In genomic region chr20:36362978-36363713, GRCh38 we compare ENCODE assay signal across 24 cellular contexts. TPM values are rescaled to one million over a fixed set of nuclear protein-coding genes. Genes with fewer than 3 reads are reported as not detected.
A peak's percentile ranks its signal among the peaks of the same experiment; 100 is the strongest.
DNase-seq lines count a peak whose midpoint lies in the region; ATAC-seq, FAIRE-seq and TF ChIP-seq lines count a peak whose summit lies in the region.
"Had no signal": no experiment of that assay in that cellular context is flagged by ENCODE, and none has a peak within 500 bp of the region (broad histone marks: within the 10 kb centered on the region; RNA-seq: fewer than 3 reads in every experiment).

No MANE protein-coding gene starts in this region.

- intact Hi-C loops in K562 (cut with micrococcal nuclease) = no loop called here

- DNase-seq in K562 (ENCODE audit: extremely low read depth in 1 of 4, low spot score in 3 of 4) (no peak), NCI-H748 (lab: John Stamatoyannopoulos, UW; ENCODE audit: unreplicated experiment) (no peak), mucosa of gallbladder (ENCODE audit: low spot score) (no peak)
- DNase-seq: 8988T; ACHN; AML-193; BE2C; CD4-positive, alpha-beta T cell; CD8-positive, alpha-beta memory T cell; DMS 273 treated with DMSO at 0.1 percent for 48 hours; DMS79; GF-D8; GOT3; H7; HCEC 1CT; HFFc6 had no signal

- H3K9me1 ChIP-seq in K562 (ENCODE audit: control insufficient read depth, insufficient read depth, low read length) = no peaks in the 10 kb centered on the region

- no peak overlapping the region for H3K4me2 ChIP-seq in K562 (ENCODE audit: insufficient read depth, low read length)
- H3K4me2 ChIP-seq: A549; BLaER1 treated with 17β-estradiol and CSF1 and Interleukin-3, amounts not matched to agents 10 nM and 100 nM had no signal

- H3K79me2 ChIP-seq in K562 (ENCODE audit: control insufficient read depth, insufficient read depth, low read length) = no peaks in the 10 kb centered on the region

- CTCF ChIA-PET in HEK293 (lab: Yijun Ruan, JAX) = no interaction called here
- CTCF ChIA-PET in K562 (lab: Yijun Ruan, JAX; ENCODE audit: low intra/inter-chr PET ratio) = no interaction called here

- no peak for TF ChIP-seq POLR2A in K562 (conservative IDR thresholded peaks at IDR 0.05)

- ATAC-seq in K562 = no peak
- ATAC-seq in HG03097 (IDR thresholded peaks at IDR 0.05; ENCODE audit: low FRiP score, unreplicated experiment) = no peak

- no peak overlapping the region for H3K9ac ChIP-seq in K562 (ENCODE audit: insufficient read depth in 1 of 2, low read depth in 2 of 2, low read length in 2 of 2)
- H3K9ac ChIP-seq: BLaER1 treated with 17β-estradiol and CSF1 and Interleukin-3, amounts not matched to agents 10 nM and 100 nM had no signal

- H3K4me3 ChIP-seq in HEK293 (ENCODE audit: low read depth, low read length) (no peak overlapping the region), K562 (no peak overlapping the region)
- H3K4me3 ChIP-seq: A549; BLaER1 treated with 17β-estradiol and CSF1 and Interleukin-3, amounts not matched to agents 10 nM and 100 nM had no signal

- in situ Hi-C loops in K562 (cut with MboI) = no loop called here

- POLR2A ChIA-PET in HEK293 (lab: Yijun Ruan, JAX) (no interaction called here), K562 (lab: Yijun Ruan, JAX) (interaction anchor here (0.6 to 1.1 kb wide), 2 partner anchors 15 to 123 kb away, joined by 3 read pairs; no protein-coding TSS in a partner anchor)

- no peak for FAIRE-seq in K562 (lab: Jason Lieb, UNC)
- FAIRE-seq: A549, D721Med, GM12891, GM18507 had no signal

- TF ChIP-seq EP300 in Ishikawa (IDR thresholded peaks at IDR 0.05; ENCODE audit: borderline replicate concordance) = no peak
- TF ChIP-seq EP300 in K562 (IDR thresholded peaks at IDR 0.05; ENCODE audit: low read length) = no peak

- H3K27ac ChIP-seq in HEK293 (ENCODE audit: extremely low read depth, low read depth, low read length) = no peak overlapping the region
- H3K27ac ChIP-seq in K562 (ENCODE audit: extremely low read depth, low read depth, low read length) = no peak overlapping the region
- H3K27ac ChIP-seq: A549; BLaER1 treated with 17β-estradiol and CSF1 and Interleukin-3, amounts not matched to agents 10 nM and 100 nM had no signal

- H3K9me3 ChIP-seq in HEK293 (ENCODE audit: control insufficient read depth, insufficient read depth, low read depth, low read length) (no peaks in the 10 kb centered on the region), K562 (replicated peaks; ENCODE audit: control insufficient read depth, insufficient read depth, low read depth, low read length) (no peaks in the 10 kb centered on the region)
- H3K9me3 ChIP-seq: A549; BE2C; BLaER1 treated with 17β-estradiol and CSF1 and Interleukin-3, amounts not matched to agents 10 nM and 100 nM had no signal

- H3K4me1 ChIP-seq in HEK293 (ENCODE audit: control insufficient read depth, insufficient read depth, low read length) (no peaks in the 10 kb centered on the region), K562 (replicated peaks in 1 of 2; ENCODE audit: control insufficient read depth in 2 of 2, insufficient read depth in 2 of 2, low read length in 2 of 2) (peaks cover 0 to 5% of the 10 kb centered on the region in 2 experiments; a peak in 2 of 5 replicates)
- H3K4me1 ChIP-seq: A549, BE2C had no signal

- H4K20me1 ChIP-seq in K562 (replicated peaks; ENCODE audit: control insufficient read depth, insufficient read depth, low read length) = peaks cover 15% of the 10 kb centered on the region

- H3K27me3 ChIP-seq in K562 (ENCODE audit: control insufficient read depth in 2 of 2, insufficient read depth in 2 of 2, low read length in 2 of 2) = peaks cover 17 to 62% of the 10 kb centered on the region in 2 experiments
- H3K27me3 ChIP-seq: BE2C; BLaER1 treated with 17β-estradiol and CSF1 and Interleukin-3, amounts not matched to agents 10 nM and 100 nM had no signal

- no peak for TF ChIP-seq RAD21 in Ishikawa (IDR thresholded peaks at IDR 0.05; ENCODE audit: low read depth)
- no peak for TF ChIP-seq RAD21 in K562 (CRISPR knock-in tag; conservative IDR thresholded peaks at IDR 0.05 in 1 of 2, IDR thresholded peaks at IDR 0.05 in 1 of 2)

- BruUV-seq in K562 (replicated peaks; lab: Mats Ljungman, UMichigan) = no TSS peak

- no peak for TF ChIP-seq CTCF in HEK293 (tag by site-specific recombination; IDR thresholded peaks at IDR 0.05)
- TF ChIP-seq CTCF in K562 (IDR thresholded peaks at IDR 0.05 in 2 of 3, conservative IDR thresholded peaks at IDR 0.05 in 1 of 3; ENCODE audit: insufficient read depth in 2 of 3, low read depth in 1 of 3, low read length in 3 of 3) = no peak

- 0% methylated on average over 8 of the region's 9 CpGs for WGBS in K562 (ENCODE audit: insufficient coverage, low coverage, missing lambda C conversion rate)

- no peak overlapping the region for H2AFZ ChIP-seq in K562 (ENCODE audit: low read depth, low read length)

- H3K36me3 ChIP-seq in HEK293 (ENCODE audit: control insufficient read depth in 2 of 2, insufficient read depth in 1 of 2, low read length in 2 of 2) = no peaks in the 10 kb centered on the region
- no peaks in the 10 kb centered on the region for H3K36me3 ChIP-seq in K562 (ENCODE audit: control insufficient read depth, insufficient read depth, low read length)
- H3K36me3 ChIP-seq: BE2C; BLaER1 treated with 17β-estradiol and CSF1 and Interleukin-3, amounts not matched to agents 10 nM and 100 nM had no signal

TF ChIP-seq in HEK293, 187 proteins besides CTCF, POLR2A, EP300 and RAD21:
- no peak for TF ChIP-seq TRIM28 (IDR thresholded peaks at IDR 0.05; ENCODE audit: borderline replicate concordance, low read length)
- no peak for TF ChIP-seq ZNF792 (tag by site-specific recombination; IDR thresholded peaks at IDR 0.05)
- no peak for TF ChIP-seq ZNF211 (tag by site-specific recombination; IDR thresholded peaks at IDR 0.05; ENCODE audit: low read depth)
- TF ChIP-seq ZNF426 (tag by site-specific recombination; IDR thresholded peaks at IDR 0.05) = no peak
- peak; percentile 85 for TF ChIP-seq ZNF623 (tag by site-specific recombination; IDR thresholded peaks at IDR 0.05)

TF ChIP-seq in K562, 482 proteins besides CTCF, POLR2A, EP300 and RAD21:
- TF ChIP-seq ZNF79 (CRISPR knock-in tag; IDR thresholded peaks at IDR 0.05; ENCODE audit: low read depth) (no peak), E2F6 (IDR thresholded peaks at IDR 0.05; ENCODE audit: borderline replicate concordance in 1 of 2, extremely low read depth in 1 of 2, insufficient read depth in 1 of 2, insufficient read length in 1 of 2, low read depth in 1 of 2, low read length in 1 of 2, poor library complexity in 1 of 2, severe bottlenecking in 1 of 2) (peak in 1 of 2 experiments; percentile 26), XRCC3 (IDR thresholded peaks at IDR 0.05) (no peak), BHLHE40 (IDR thresholded peaks at IDR 0.05; ENCODE audit: low read length) (peak; percentile 64)
TF ChIP-seq in K562: peak in this region for 2.

RNA-seq across cellular contexts. Expression of gene DLGAP4, which starts 57.0 kb away (rescaled TPM):
- total RNA-seq in K562 (2011; cell fraction: chromatin; rRNA removed; ENCODE audit: low replicate concordance) = 20.3 and 54.2 TPM in 2 replicates
- 27.4 and 30.0 TPM in 2 replicates for total RNA-seq in K562 (2011; cell fraction: nucleolus; rRNA removed)
- 33.4 and 54.4 TPM in 2 replicates for total RNA-seq in K562 (2011; cell fraction: nucleoplasm; rRNA removed)
- total RNA-seq in K562 (2014; rRNA removed) = 4.5 and 9.9 TPM in 2 replicates
- total RNA-seq in K562 (2014; rRNA removed; fragmentation: Illumina TruSeq; extraction: Trizol) = 2.3 and 3.2 TPM in 2 replicates
- total RNA-seq in K562 (2015; rRNA removed; fragmentation: Illumina TruSeq; extraction: Trizol) = 4.5 and 6.8 TPM in 2 replicates
- total RNA-seq in K562 (2021) = 26.1 and 34.1 TPM in 2 replicates
- polyA plus RNA-seq in K562 (2011; rRNA removed) = 3.1 and 6.5 TPM in 2 replicates
- 9.9 and 17.6 TPM in 2 replicates for polyA plus RNA-seq in K562 (2011; cell fraction: cytosol; rRNA removed)
- polyA plus RNA-seq in K562 (2011; cell fraction: nucleus; rRNA removed) = 20.7 and 29.9 TPM in 2 replicates
- 16.7 and 28.3 TPM in 2 replicates for polyA plus RNA-seq in K562 (2012)
- 22.3 and 30.8 TPM in 2 replicates for polyA plus RNA-seq in K562 (2014; fragmentation: Illumina TruSeq; extraction: Trizol)
- under 1 TPM; 0.31 to 0.74 TPM for polyA plus RNA-seq in K562 (2014; fragmentation: Nextera tagmentation; extraction: Ambion mirVana)
- 9.5 and 11.9 TPM in 2 replicates for polyA plus RNA-seq in K562 (2014; rRNA removed)
- 4.4 and 5.6 TPM in 2 replicates for polyA minus RNA-seq in K562 (2011; rRNA and poly(A)+ RNA removed)
- 24.3 and 33.7 TPM in 2 replicates for polyA minus RNA-seq in K562 (2011; cell fraction: cytosol; rRNA and poly(A)+ RNA removed)
- 7.7 and 10.9 TPM in 2 replicates for polyA minus RNA-seq in K562 (2011; cell fraction: nucleus; rRNA and poly(A)+ RNA removed)
- 78.4 TPM for total RNA-seq in mucosa of gallbladder
